ENCODE assay signal across 8 cellular contexts in the genomic region with DNA sequence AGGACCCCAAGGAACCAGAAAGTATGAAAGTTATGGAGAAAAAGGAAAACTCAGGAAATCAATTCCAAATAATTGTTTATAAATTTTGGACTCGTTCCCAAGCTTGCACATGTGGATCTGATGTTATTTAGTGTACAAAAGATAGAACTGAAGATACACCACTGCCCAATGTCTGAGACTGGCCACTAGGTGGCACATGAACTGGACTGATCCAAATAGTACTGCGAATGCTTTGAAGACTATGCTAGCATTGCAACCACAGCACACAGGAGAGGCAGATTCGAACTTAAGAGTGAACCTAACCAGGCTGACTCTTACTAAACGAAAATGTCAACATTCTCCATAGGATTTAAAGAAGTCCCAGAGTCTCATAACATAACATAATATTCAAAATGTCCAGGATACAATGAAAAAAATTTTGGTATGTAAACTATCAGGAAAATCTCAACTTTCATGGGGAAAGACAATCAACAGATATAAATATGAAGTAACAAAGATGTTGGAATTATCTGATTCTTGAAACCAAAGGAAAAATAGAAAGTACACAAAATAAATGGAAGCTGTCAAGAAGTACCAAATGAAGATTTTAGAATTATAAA.
DNase-seq lines count a peak whose midpoint lies in the region; ATAC-seq, FAIRE-seq and TF ChIP-seq lines count a peak whose summit lies in the region.

No MANE protein-coding gene starts in this region.

- peak in 2 of 3 experiments; percentile 22 to 37; a peak in 1 of 6 replicates for TF ChIP-seq CTCF in K562 (IDR thresholded peaks at IDR 0.05 in 2 of 3, conservative IDR thresholded peaks at IDR 0.05 in 1 of 3; ENCODE audit: insufficient read depth in 2 of 3, low read depth in 1 of 3, low read length in 3 of 3)
- peak; percentile 41 to 55 (median 43) for TF ChIP-seq CTCF in tibial nerve (IDR thresholded peaks at IDR 0.05)

- H3K4me3 ChIP-seq in K562 (no peak overlapping the region), tibial nerve (no peak overlapping the region)

- intact Hi-C loops in K562 (cut with micrococcal nuclease) = loop anchor here (10.0 kb wide), 1 partner anchor 314 kb away; no protein-coding TSS in a partner anchor

- H4K20me1 ChIP-seq in K562 (replicated peaks; ENCODE audit: control insufficient read depth, insufficient read depth, low read length) = no peaks in the 10 kb centered on the region

- no peaks in the 10 kb centered on the region for H3K36me3 ChIP-seq in K562 (ENCODE audit: control insufficient read depth, insufficient read depth, low read length)
- no peaks in the 10 kb centered on the region for H3K36me3 ChIP-seq in tibial nerve

- H3K9me3 ChIP-seq in K562 (replicated peaks; ENCODE audit: control insufficient read depth, insufficient read depth, low read depth, low read length) (no peaks in the 10 kb centered on the region), tibial nerve (no peaks in the 10 kb centered on the region)

- CTCF ChIA-PET in K562 (lab: Yijun Ruan, JAX; ENCODE audit: low intra/inter-chr PET ratio) = no interaction called here

- POLR2A ChIA-PET in K562 (lab: Yijun Ruan, JAX) = no interaction called here

- no peaks in the 10 kb centered on the region for H3K79me2 ChIP-seq in K562 (ENCODE audit: control insufficient read depth, insufficient read depth, low read length)

- no peak overlapping the region for H3K27ac ChIP-seq in K562 (ENCODE audit: extremely low read depth, low read depth, low read length)
- H3K27ac ChIP-seq in tibial nerve = no peak overlapping the region

- in situ Hi-C loops in K562 (cut with MboI) = no loop called here

- H3K4me1 ChIP-seq in K562 (replicated peaks in 1 of 2; ENCODE audit: control insufficient read depth in 2 of 2, insufficient read depth in 2 of 2, low read length in 2 of 2) (no peaks in the 10 kb centered on the region), tibial nerve (no peaks in the 10 kb centered on the region)

- no peaks in the 10 kb centered on the region for H3K9me1 ChIP-seq in K562 (ENCODE audit: control insufficient read depth, insufficient read depth, low read length)

- DNase-seq in DMS53 (lab: John Stamatoyannopoulos, UW) = peak; percentile 78
- DNase-seq in NCI-H2196 treated with DMSO at 0.1 percent for 48 hours (lab: John Stamatoyannopoulos, UW; ENCODE audit: unreplicated experiment) = peak; percentile 41
- DNase-seq in K562 (ENCODE audit: extremely low read depth in 1 of 4, low spot score in 3 of 4) = peak; percentile 4 to 27 (median 12)
- DNase-seq in iris pigment epithelial cell (ENCODE audit: low read depth) = peak; percentile 32
- peak in 1 of 2 donors; percentile 64 for DNase-seq in tibial nerve (ENCODE audit: low spot score in 2 of 2)
- DNase-seq in AG08395 (ENCODE audit: low spot score) = no peak

- no peak overlapping the region for H3K4me2 ChIP-seq in K562 (ENCODE audit: insufficient read depth, low read length)

- 9% methylated on average over 4 of the region's 4 CpGs for WGBS in K562 (ENCODE audit: insufficient coverage, low coverage, missing lambda C conversion rate)
- WGBS in tibial nerve, 2 donors = 35 to 41% methylated on average over 4 of the region's 4 CpGs

- FAIRE-seq in K562 (lab: Jason Lieb, UNC) = peak; percentile 19

- peak; percentile 76 for ATAC-seq in GM18907 (IDR thresholded peaks at IDR 0.05; ENCODE audit: unreplicated experiment)
- ATAC-seq in HG03060 (IDR thresholded peaks at IDR 0.05; ENCODE audit: low read depth, unreplicated experiment) = peak; percentile 51
- ATAC-seq in K562 = peak; percentile 54; the same call in 1 of the 3 replicates

- no peaks in the 10 kb centered on the region for H3K27me3 ChIP-seq in K562 (ENCODE audit: control insufficient read depth in 2 of 2, insufficient read depth in 2 of 2, low read length in 2 of 2)
- H3K27me3 ChIP-seq in tibial nerve = no peaks in the 10 kb centered on the region

- BruUV-seq in K562 (replicated peaks; lab: Mats Ljungman, UMichigan) = no TSS peak

- H3K9ac ChIP-seq in K562 (ENCODE audit: insufficient read depth in 1 of 2, low read depth in 2 of 2, low read length in 2 of 2) = no peak overlapping the region

- H2AFZ ChIP-seq in K562 (ENCODE audit: low read depth, low read length) = no peak overlapping the region

- TF ChIP-seq POLR2A in K562 (conservative IDR thresholded peaks at IDR 0.05) = no peak
- no peak for TF ChIP-seq POLR2A in tibial nerve (IDR thresholded peaks at IDR 0.05)

- TF ChIP-seq EP300 in K562 (IDR thresholded peaks at IDR 0.05; ENCODE audit: low read length) (no peak), tibial nerve (IDR thresholded peaks at IDR 0.05) (no peak)

- peak in 1 of 2 experiments; percentile 23; a peak in 2 of 4 replicates for TF ChIP-seq RAD21 in K562 (CRISPR knock-in tag; conservative IDR thresholded peaks at IDR 0.05 in 1 of 2, IDR thresholded peaks at IDR 0.05 in 1 of 2)

TF ChIP-seq in K562, 482 proteins besides CTCF, POLR2A, EP300 and RAD21:
- TF ChIP-seq POLR2H (tag; IDR thresholded peaks at IDR 0.05; ENCODE audit: low read depth) (no peak), CCAR2 (IDR thresholded peaks at IDR 0.05; ENCODE audit: low read depth, low read length) (no peak), DPF2 (IDR thresholded peaks at IDR 0.05) (no peak), ZNF75A (CRISPR knock-in tag; IDR thresholded peaks at IDR 0.05) (no peak), MXI1 (IDR thresholded peaks at IDR 0.05; ENCODE audit: low read depth, low read length) (no peak), TGIF2 (CRISPR knock-in tag; IDR thresholded peaks at IDR 0.05) (no peak), TOE1 (IDR thresholded peaks at IDR 0.05; ENCODE audit: borderline replicate concordance) (no peak), TOE1 (CRISPR knock-in tag; IDR thresholded peaks at IDR 0.05; ENCODE audit: borderline replicate concordance, low read depth) (no peak), ESRRB (CRISPR knock-in tag; IDR thresholded peaks at IDR 0.05; ENCODE audit: borderline replicate concordance) (no peak), ZBED1 (IDR thresholded peaks at IDR 0.05) (no peak)
